8 cellular contexts compared by ENCODE assay signal in genomic region chr11:57568330-57568766, GRCh38. TPM values are rescaled to one million over a fixed set of nuclear protein-coding genes. Genes with fewer than 3 reads are reported as not detected.
A peak's percentile ranks its signal among the peaks of the same experiment; 100 is the strongest.
DNase-seq lines count a peak whose midpoint lies in the region; ATAC-seq, FAIRE-seq and TF ChIP-seq lines count a peak whose summit lies in the region.

No MANE protein-coding gene starts in this region.

- H3K36me3 ChIP-seq in SJSA1 (0 out of 2 replicates have a peak, but pooled peaks cover 4% of the 10 kb centered on the region), GM12878 (ENCODE audit: control insufficient read depth in 2 of 2, insufficient read depth in 2 of 2, low read length in 1 of 2) (peaks cover 0 to 3% of the 10 kb centered on the region in 2 experiments; a peak in 1 of 4 replicates)

- intact Hi-C loops in GM12878 (cut with micrococcal nuclease; ENCODE audit: unreplicated experiment): loop anchor here (1.0 to 10.0 kb wide), 3 partner anchors 73 to 216 kb away; partner anchors contain the start of genes MED19 and TMX2

- TF ChIP-seq POLR2A in GM12878 (IDR thresholded peaks at IDR 0.05; ENCODE audit: low read depth, low read length): no peak

- peak overlapping the region; percentile 89 for H3K4me3 ChIP-seq in AG04449 (ENCODE audit: low read depth, low read length)
- peak overlapping the region; percentile 78 for H3K4me3 ChIP-seq in SJSA1
- H3K4me3 ChIP-seq in GM12878: peak overlapping the region; percentile 100

- 0% methylated on average over 3 of the region's 6 CpGs for WGBS in GM12878 (ENCODE audit: insufficient coverage, insufficient replicate concordance, low lambda C conversion rate, missing lambda C conversion rate)

- POLR2A ChIA-PET in AG04449 (lab: Yijun Ruan, JAX): interaction anchor here (2.1 kb wide), 1 partner anchor 72 kb away, joined by 12 read pairs; no protein-coding TSS in a partner anchor
- POLR2A ChIA-PET in GM12878 (lab: Charles Lee): interaction anchor here (0.5 to 1.0 kb wide), 3 partner anchors 73 to 180 kb away, joined by 3 to 7 read pairs (median 6); no protein-coding TSS in a partner anchor

- TF ChIP-seq CTCF in AG04449 (IDR thresholded peaks at IDR 0.05; ENCODE audit: insufficient read depth, low read length, missing control alignments): peak; percentile 94
- TF ChIP-seq CTCF in GM12878 (IDR thresholded peaks at IDR 0.05 in 2 of 3, conservative IDR thresholded peaks at IDR 0.05 in 1 of 3; ENCODE audit: control insufficient read depth in 2 of 3, extremely low read depth in 1 of 3, insufficient read depth in 1 of 3, low read depth in 3 of 3, low read length in 3 of 3): peak; percentile 96 to 98 (median 96)

- H3K9ac ChIP-seq in GM12878 (ENCODE audit: control insufficient read depth, insufficient read depth, low read length): peak overlapping the region; percentile 6; the same call in 1 of the 2 replicates

- H3K4me2 ChIP-seq in GM12878 (ENCODE audit: control insufficient read depth, insufficient read depth): peak overlapping the region; percentile 78

- TF ChIP-seq RAD21 in GM12878 (IDR thresholded peaks at IDR 0.05; ENCODE audit: insufficient read depth, low read depth, low read length): peak; percentile 87

- H3K9me3 ChIP-seq in SJSA1 (replicated peaks) (no peaks in the 10 kb centered on the region), GM12878 (replicated peaks; ENCODE audit: control insufficient read depth, insufficient read depth, low read length) (no peaks in the 10 kb centered on the region)

- H2AFZ ChIP-seq in GM12878 (ENCODE audit: control insufficient read depth, low read depth, low read length): peak overlapping the region; percentile 85

- CTCF ChIA-PET in AG04449 (lab: Yijun Ruan, JAX): interaction anchor here (0.6 to 8.0 kb wide), 54 partner anchors 9 to 951 kb away, joined by 3 to 306 read pairs (median 4); partner anchors contain the start of genes RTN4RL2, SLC43A1 and SMTNL1
- CTCF ChIA-PET in GM12878 (lab: Yijun Ruan, JAX): interaction anchor here (0.6 to 9.2 kb wide), 39 partner anchors 9 to 1290 kb away, joined by 3 to 319 read pairs (median 4); partner anchors contain the start of genes MED19, SSRP1, TIMM10 and TMX2

- TF ChIP-seq EP300 in GM12878 (IDR thresholded peaks at IDR 0.05; ENCODE audit: borderline replicate concordance in 1 of 2, control insufficient read depth in 1 of 2, low read depth in 2 of 2, low read length in 2 of 2): no peak

- H3K27me3 ChIP-seq in SJSA1 (replicated peaks) (no peaks in the 10 kb centered on the region), GM12878 (replicated peaks in 1 of 2; ENCODE audit: control insufficient read depth in 2 of 2, insufficient read depth in 2 of 2, low read length in 1 of 2) (no peaks in the 10 kb centered on the region)

- SMC1A ChIA-PET in GM12878 (lab: Charles Lee; ENCODE audit: uncharacterized antibody, unreplicated experiment): interaction anchor here (0.7 to 2.6 kb wide), 13 partner anchors 21 to 232 kb away, joined by 3 to 32 read pairs (median 4); partner anchors contain the start of gene TIMM10

- H3K4me1 ChIP-seq in SJSA1 (replicated peaks) (peaks cover 16% of the 10 kb centered on the region), GM12878 (ENCODE audit: control insufficient read depth, insufficient read depth, low read length) (peaks cover 4% of the 10 kb centered on the region)

- in situ Hi-C loops in GM12878 (cut with MboI): loop anchor here (5.0 kb wide), 2 partner anchors 74 to 234 kb away; no protein-coding TSS in a partner anchor

- no peak overlapping the region for H3K27ac ChIP-seq in SJSA1
- H3K27ac ChIP-seq in GM12878 (ENCODE audit: control insufficient read depth, insufficient read depth): peak overlapping the region; percentile 30; the same call in 1 of the 2 replicates

- FAIRE-seq in GM12878 (lab: Jason Lieb, UNC): no peak

- no peaks in the 10 kb centered on the region for H4K20me1 ChIP-seq in GM12878 (ENCODE audit: control insufficient read depth, insufficient read depth)

- RAD21 ChIA-PET in GM12878 (lab: Charles Lee; ENCODE audit: unreplicated experiment): interaction anchor here (0.7 to 3.2 kb wide), 12 partner anchors 21 to 233 kb away, joined by 3 to 83 read pairs (median 4); no protein-coding TSS in a partner anchor

- peak; percentile 47 for ATAC-seq in GM18519 (IDR thresholded peaks at IDR 0.05; ENCODE audit: low FRiP score, unreplicated experiment)
- peak; percentile 18 for ATAC-seq in HG03280 (IDR thresholded peaks at IDR 0.05; ENCODE audit: unreplicated experiment)
- peak; percentile 20 for ATAC-seq in GM12878
- no peak for ATAC-seq in esophagus mucosa

- DNase-seq in AG04449 (ENCODE audit: low read depth, low spot score): no peak
- DNase-seq in SJSA1 (ENCODE audit: low read depth in 1 of 2, low spot score in 2 of 2): peak in 1 of 2 experiments; percentile 85
- DNase-seq in GM12878 (ENCODE audit: low read depth, low spot score): peak; percentile 51
- DNase-seq in kidney glomerular epithelial cell (lab: John Stamatoyannopoulos, UW): peak; percentile 82
- DNase-seq in stimulated activated CD4-positive, alpha-beta T cell treated with anti-CD3 and anti-CD28 coated beads, Interleukin-4, amount 100 ng/mL, for 1 hour: peak; percentile 92

- peaks cover 37% of the 10 kb centered on the region for H3K79me2 ChIP-seq in GM12878 (ENCODE audit: control insufficient read depth, insufficient read depth, low read length)

- BruUV-seq in GM12878 (replicated peaks; lab: Mats Ljungman, UMichigan): no TSS peak

RNA-seq across cellular contexts. Expression of gene UBE2L6, which starts 0.9 kb away (rescaled TPM):
- 8.6 and 17.3 TPM in 2 replicates for total RNA-seq in SJSA1 (2014; rRNA removed; shearing (Covaris generic))
- 29.9 and 31.2 TPM in 2 replicates for total RNA-seq in GM12878 (2013; cell fraction: nucleolus; rRNA removed)
- 143 and 146 TPM in 2 replicates for total RNA-seq in GM12878 (2014; rRNA removed)
- total RNA-seq in GM12878 (2014; rRNA removed; fragmentation: Illumina TruSeq; extraction: Trizol): 114 and 115 TPM in 2 replicates
- total RNA-seq in GM12878 (2021): 128 and 142 TPM in 2 replicates
- 107 TPM for polyA plus RNA-seq in GM12878 (2011; ENCODE audit: low read depth)
- 142 and 211 TPM in 2 replicates for polyA plus RNA-seq in GM12878 (2011; rRNA removed)
- 352 and 471 TPM in 2 replicates for polyA plus RNA-seq in GM12878 (2011; cell fraction: cytosol; rRNA removed)
- 157 and 180 TPM in 2 replicates for polyA plus RNA-seq in GM12878 (2011; cell fraction: nucleus; rRNA removed)
- polyA plus RNA-seq in GM12878 (2012): 137 and 151 TPM in 2 replicates
- 166 and 179 TPM in 2 replicates for polyA plus RNA-seq in GM12878 (2014; fragmentation: Illumina TruSeq; extraction: Trizol)
- 100 to 1,000 TPM; 262 to 295 TPM for polyA plus RNA-seq in GM12878 (2014; fragmentation: Nextera tagmentation; extraction: Ambion mirVana)
- 161 and 177 TPM in 2 replicates for polyA plus RNA-seq in GM12878 (2014; rRNA removed)
- polyA plus RNA-seq in GM12878 (2016; fragmentation: Nextera tagmentation; extraction: Ambion mirVana): 100 to 1,000 TPM; 156 to 170 TPM
- 300 and 364 TPM in 2 replicates for polyA minus RNA-seq in GM12878 (2011; rRNA and poly(A)+ RNA removed)
- 55.1 and 68.1 TPM in 2 replicates for polyA minus RNA-seq in GM12878 (2011; cell fraction: cytosol; rRNA and poly(A)+ RNA removed)
- 35.7 and 40.4 TPM in 2 replicates for polyA minus RNA-seq in GM12878 (2011; cell fraction: nucleus; rRNA and poly(A)+ RNA removed)
- 36.9 TPM for total RNA-seq in esophagus mucosa

RNA-seq across cellular contexts. Expression of gene SERPING1, which starts 29.1 kb away (rescaled TPM):
- total RNA-seq in SJSA1 (2014; rRNA removed; shearing (Covaris generic)): not detected in 2 replicates
- not detected in 2 replicates for total RNA-seq in GM12878 (2013; cell fraction: nucleolus; rRNA removed)
- not detected in 2 replicates for total RNA-seq in GM12878 (2014; rRNA removed)
- not detected in 2 replicates for total RNA-seq in GM12878 (2014; rRNA removed; fragmentation: Illumina TruSeq; extraction: Trizol)
- total RNA-seq in GM12878 (2021): 1.3 and 1.4 TPM in 2 replicates
- not detected for polyA plus RNA-seq in GM12878 (2011; ENCODE audit: low read depth)
- polyA plus RNA-seq in GM12878 (2011; rRNA removed): not detected in 2 replicates
- not detected in 2 replicates for polyA plus RNA-seq in GM12878 (2011; cell fraction: cytosol; rRNA removed)
- not detected in 2 replicates for polyA plus RNA-seq in GM12878 (2011; cell fraction: nucleus; rRNA removed)
- 0.06 TPM in 1 of 2 replicates, not detected in the other for polyA plus RNA-seq in GM12878 (2012)
- not detected in 2 replicates for polyA plus RNA-seq in GM12878 (2014; fragmentation: Illumina TruSeq; extraction: Trizol)
- polyA plus RNA-seq in GM12878 (2014; fragmentation: Nextera tagmentation; extraction: Ambion mirVana): not detected
- polyA plus RNA-seq in GM12878 (2014; rRNA removed): not detected in 2 replicates
- polyA plus RNA-seq in GM12878 (2016; fragmentation: Nextera tagmentation; extraction: Ambion mirVana): under 1 TPM in 1 of 2 experiments, not detected in 1; 0.24 TPM
- polyA minus RNA-seq in GM12878 (2011; rRNA and poly(A)+ RNA removed): not detected in 2 replicates
- polyA minus RNA-seq in GM12878 (2011; cell fraction: cytosol; rRNA and poly(A)+ RNA removed): not detected in 2 replicates
- not detected in 2 replicates for polyA minus RNA-seq in GM12878 (2011; cell fraction: nucleus; rRNA and poly(A)+ RNA removed)
- total RNA-seq in esophagus mucosa: 16.7 TPM

RNA-seq across cellular contexts. Expression of gene SMTNL1, which starts 31.0 kb away (rescaled TPM):
- total RNA-seq in SJSA1 (2014; rRNA removed; shearing (Covaris generic)): not detected in 2 replicates
- total RNA-seq in GM12878 (2013; cell fraction: nucleolus; rRNA removed): not detected in 2 replicates
- not detected in 2 replicates for total RNA-seq in GM12878 (2014; rRNA removed)
- total RNA-seq in GM12878 (2014; rRNA removed; fragmentation: Illumina TruSeq; extraction: Trizol): not detected in 2 replicates
- not detected in 2 replicates for total RNA-seq in GM12878 (2021)
- polyA plus RNA-seq in GM12878 (2011; ENCODE audit: low read depth): 0.16 TPM
- polyA plus RNA-seq in GM12878 (2011; rRNA removed): not detected in 2 replicates
- polyA plus RNA-seq in GM12878 (2011; cell fraction: cytosol; rRNA removed): not detected in 2 replicates
- polyA plus RNA-seq in GM12878 (2011; cell fraction: nucleus; rRNA removed): not detected in 2 replicates
- 0.26 and 0.29 TPM in 2 replicates for polyA plus RNA-seq in GM12878 (2012)
- not detected in 2 replicates for polyA plus RNA-seq in GM12878 (2014; fragmentation: Illumina TruSeq; extraction: Trizol)
- polyA plus RNA-seq in GM12878 (2014; fragmentation: Nextera tagmentation; extraction: Ambion mirVana): under 1 TPM in 1 of 2 experiments, not detected in 1; 0.06 TPM
- polyA plus RNA-seq in GM12878 (2014; rRNA removed): not detected in 2 replicates
- under 1 TPM; 0.10 to 0.17 TPM for polyA plus RNA-seq in GM12878 (2016; fragmentation: Nextera tagmentation; extraction: Ambion mirVana)
- polyA minus RNA-seq in GM12878 (2011; rRNA and poly(A)+ RNA removed): not detected in 2 replicates
- polyA minus RNA-seq in GM12878 (2011; cell fraction: cytosol; rRNA and poly(A)+ RNA removed): not detected in 2 replicates
- not detected in 2 replicates for polyA minus RNA-seq in GM12878 (2011; cell fraction: nucleus; rRNA and poly(A)+ RNA removed)
- not detected for total RNA-seq in esophagus mucosa

RNA-seq across cellular contexts. Expression of gene TIMM10, which starts 37.8 kb away (rescaled TPM):
- total RNA-seq in SJSA1 (2014; rRNA removed; shearing (Covaris generic)): 105 and 157 TPM in 2 replicates
- total RNA-seq in GM12878 (2013; cell fraction: nucleolus; rRNA removed): 8.4 and 9.4 TPM in 2 replicates
- total RNA-seq in GM12878 (2014; rRNA removed): 178 and 187 TPM in 2 replicates
- 139 and 148 TPM in 2 replicates for total RNA-seq in GM12878 (2014; rRNA removed; fragmentation: Illumina TruSeq; extraction: Trizol)
- 192 and 195 TPM in 2 replicates for total RNA-seq in GM12878 (2021)
- 131 TPM for polyA plus RNA-seq in GM12878 (2011; ENCODE audit: low read depth)
- polyA plus RNA-seq in GM12878 (2011; rRNA removed): 161 and 208 TPM in 2 replicates
- polyA plus RNA-seq in GM12878 (2011; cell fraction: cytosol; rRNA removed): 261 and 266 TPM in 2 replicates
- 98.1 and 123 TPM in 2 replicates for polyA plus RNA-seq in GM12878 (2011; cell fraction: nucleus; rRNA removed)
- polyA plus RNA-seq in GM12878 (2012): 97.2 and 107 TPM in 2 replicates
- 181 and 204 TPM in 2 replicates for polyA plus RNA-seq in GM12878 (2014; fragmentation: Illumina TruSeq; extraction: Trizol)
- 100 to 1,000 TPM; 770 to 898 TPM for polyA plus RNA-seq in GM12878 (2014; fragmentation: Nextera tagmentation; extraction: Ambion mirVana)
- polyA plus RNA-seq in GM12878 (2014; rRNA removed): 204 and 247 TPM in 2 replicates
- polyA plus RNA-seq in GM12878 (2016; fragmentation: Nextera tagmentation; extraction: Ambion mirVana): 100 to 1,000 TPM; 272 to 362 TPM
- 66.3 and 94.2 TPM in 2 replicates for polyA minus RNA-seq in GM12878 (2011; rRNA and poly(A)+ RNA removed)
- 13.0 and 17.4 TPM in 2 replicates for polyA minus RNA-seq in GM12878 (2011; cell fraction: cytosol; rRNA and poly(A)+ RNA removed)
- 16.0 and 28.5 TPM in 2 replicates for polyA minus RNA-seq in GM12878 (2011; cell fraction: nucleus; rRNA and poly(A)+ RNA removed)
- total RNA-seq in esophagus mucosa: 43.6 TPM

RNA-seq across cellular contexts. Expression of gene SLC43A1, which starts 52.8 kb away (rescaled TPM):
- 6.0 and 6.4 TPM in 2 replicates for total RNA-seq in SJSA1 (2014; rRNA removed; shearing (Covaris generic))
- total RNA-seq in GM12878 (2013; cell fraction: nucleolus; rRNA removed): 47.4 and 56.0 TPM in 2 replicates
- total RNA-seq in GM12878 (2014; rRNA removed) (16.9 and 20.3 TPM in 2 replicates), GM12878 (2014; rRNA removed; fragmentation: Illumina TruSeq; extraction: Trizol) (7.4 and 8.1 TPM in 2 replicates), GM12878 (2021) (16.1 and 16.4 TPM in 2 replicates), esophagus mucosa (1.00 TPM)
- 8.0 TPM for polyA plus RNA-seq in GM12878 (2011; ENCODE audit: low read depth)
- polyA plus RNA-seq in GM12878 (2011; rRNA removed) (8.4 and 17.8 TPM in 2 replicates), GM12878 (2014; fragmentation: Illumina TruSeq; extraction: Trizol) (9.8 and 11.9 TPM in 2 replicates), GM12878 (2014; fragmentation: Nextera tagmentation; extraction: Ambion mirVana) (1 to 10 TPM; 1.0 to 2.4 TPM), GM12878 (2014; rRNA removed) (15.6 TPM in 2 replicates), GM12878 (2016; fragmentation: Nextera tagmentation; extraction: Ambion mirVana) (10 to 100 TPM; 12.0 to 13.3 TPM)
- 25.6 and 28.1 TPM in 2 replicates for polyA plus RNA-seq in GM12878 (2011; cell fraction: cytosol; rRNA removed)
- 48.3 and 51.6 TPM in 2 replicates for polyA plus RNA-seq in GM12878 (2011; cell fraction: nucleus; rRNA removed)
- 9.3 and 14.0 TPM in 2 replicates for polyA plus RNA-seq in GM12878 (2012)
- 29.8 and 30.0 TPM in 2 replicates for polyA minus RNA-seq in GM12878 (2011; rRNA and poly(A)+ RNA removed)
- polyA minus RNA-seq in GM12878 (2011; cell fraction: cytosol; rRNA and poly(A)+ RNA removed): 13.1 and 16.8 TPM in 2 replicates
- polyA minus RNA-seq in GM12878 (2011; cell fraction: nucleus; rRNA and poly(A)+ RNA removed): 16.2 and 27.0 TPM in 2 replicates
